8 cellular contexts compared by ENCODE assay signal in the genomic region with DNA sequence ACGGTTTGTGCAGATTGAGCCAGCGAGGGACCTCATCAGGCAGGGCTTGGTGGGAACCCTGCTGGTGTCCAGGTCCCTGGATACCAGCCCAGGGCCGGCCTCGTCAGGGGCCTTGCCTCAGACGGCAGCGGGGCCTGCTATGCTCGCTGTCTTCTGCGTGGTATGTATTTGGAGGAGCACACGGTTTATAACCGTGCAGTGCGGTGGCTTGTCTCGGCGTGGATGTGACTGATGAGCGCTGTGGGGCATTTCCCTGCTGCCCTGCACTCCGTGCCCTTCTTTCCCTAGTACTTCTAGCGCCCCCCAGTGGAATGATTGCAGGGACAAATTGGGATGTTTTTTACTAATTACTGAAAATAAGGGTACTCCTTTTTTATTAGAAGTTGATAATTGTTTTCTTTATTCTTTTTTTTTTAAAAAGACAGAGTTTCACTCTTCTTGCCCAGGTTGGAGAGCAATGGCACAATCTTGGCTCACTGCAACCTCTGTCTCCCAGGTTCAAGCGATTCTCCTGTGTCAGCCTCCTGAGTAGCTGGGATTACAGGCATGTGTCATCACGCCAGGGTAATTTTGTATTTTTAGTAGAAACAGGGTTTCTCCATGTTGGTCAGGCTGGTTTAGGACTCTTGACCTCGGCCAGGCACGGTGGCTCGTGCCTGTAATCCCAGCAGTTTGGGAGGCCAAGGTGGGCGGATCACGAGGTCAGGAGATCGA. TPM values are rescaled to one million over a fixed set of nuclear protein-coding genes. Genes with fewer than 3 reads are reported as not detected.
DNase-seq lines count a peak whose midpoint lies in the region; ATAC-seq and TF ChIP-seq lines count a peak whose summit lies in the region.

No MANE protein-coding gene starts in this region.

- peaks cover 36% of the 10 kb centered on the region for H3K79me2 ChIP-seq in HCT116 (ENCODE audit: insufficient read depth, low read length)

- H3K9ac ChIP-seq in HCT116 (ENCODE audit: low read length) = no peak overlapping the region

- peak; percentile 76 for DNase-seq in Ammon's horn (ENCODE audit: low spot score)
- no peak for DNase-seq in HCT116 (ENCODE audit: low read depth, low spot score)
- DNase-seq in endothelial cell (ENCODE audit: low spot score) = peak; percentile 67
- DNase-seq in naive B cell = peak; percentile 17
- DNase-seq in NCI-H2107 (lab: John Stamatoyannopoulos, UW) = no peak

- POLR2A ChIA-PET in HCT116 (lab: Charles Lee) = no interaction called here

- H3K9me3 Mint-ChIP-seq in T-helper 1 cell treated with Interleukin-12 subunit alpha and Interleukin-12 subunit beta and Interleukin-4 antibody, amounts not matched to agents 30 μg/mL and 1 μg/mL, for 36 hours = no peaks in the 10 kb centered on the region
- H3K9me3 Mint-ChIP-seq in endothelial cell (ENCODE audit: unreplicated experiment) = no peaks in the 10 kb centered on the region
- H3K9me3 Mint-ChIP-seq in naive B cell = peaks cover 0 to 1% (median 0%) of the 10 kb centered on the region in 7 donors

- H3K4me3 Mint-ChIP-seq in T-helper 1 cell treated with Interleukin-12 subunit alpha and Interleukin-12 subunit beta and Interleukin-4 antibody, amounts not matched to agents 30 μg/mL and 1 μg/mL, for 36 hours = no peak overlapping the region
- H3K4me3 Mint-ChIP-seq in endothelial cell (ENCODE audit: unreplicated experiment) (peak overlapping the region; percentile 18), naive B cell (peak overlapping the region in 2 of 8 donors; percentile 21 to 22)

- peaks cover 8% of the 10 kb centered on the region for H3K4me1 Mint-ChIP-seq in T-helper 1 cell treated with Interleukin-12 subunit alpha and Interleukin-12 subunit beta and Interleukin-4 antibody, amounts not matched to agents 30 μg/mL and 1 μg/mL, for 36 hours (ENCODE audit: low read depth)
- H3K4me1 Mint-ChIP-seq in endothelial cell (ENCODE audit: unreplicated experiment) (peaks cover 7% of the 10 kb centered on the region), naive B cell (peaks cover 12 to 20% (median 19%) of the 10 kb centered on the region in 3 donors)

- peaks cover 36 to 66% of the 10 kb centered on the region in 2 experiments for H3K36me3 ChIP-seq in HCT116 (ENCODE audit: control insufficient read depth in 1 of 2, insufficient read depth in 2 of 2, low read length in 2 of 2)

- peak; percentile 93 for TF ChIP-seq RAD21 in HCT116 (IDR thresholded peaks at IDR 0.05; ENCODE audit: low read depth)

- TF ChIP-seq CTCF in HCT116 (IDR thresholded peaks at IDR 0.05 in 2 of 3, conservative IDR thresholded peaks at IDR 0.05 in 1 of 3; ENCODE audit: borderline replicate concordance in 1 of 3, insufficient read depth in 1 of 3, low read depth in 2 of 3, low read length in 2 of 3) (peak; percentile 81 to 85 (median 82)), endothelial cell (IDR thresholded peaks at IDR 0.05; ENCODE audit: unreplicated experiment) (peak; percentile 76)

- no peaks in the 10 kb centered on the region for H4K20me1 ChIP-seq in HCT116 (ENCODE audit: insufficient read depth)

- H3K4me1 ChIP-seq in HCT116 (ENCODE audit: control insufficient read depth in 1 of 2, insufficient read depth in 2 of 2, low read length in 2 of 2) = no peaks in the 10 kb centered on the region

- no peak overlapping the region for H3K4me3 ChIP-seq in HCT116 (replicated peaks in 1 of 2; ENCODE audit: low read depth in 1 of 2, low read length in 2 of 2)

- intact Hi-C loops in HCT116 (cut with micrococcal nuclease) = loop anchor here (1.0 to 5.0 kb wide), 2 partner anchors 99 to 415 kb away; no protein-coding TSS in a partner anchor

- CTCF ChIA-PET in HCT116 (lab: Charles Lee) = interaction anchor here (0.9 to 1.4 kb wide), 4 partner anchors 12 to 233 kb away, joined by 3 read pairs; no protein-coding TSS in a partner anchor

- ATAC-seq in HCT116 (peak; percentile 86), naive B cell (ENCODE audit: low read depth in 2 of 2) (peak in 1 of 2 donors; percentile 20), HG03159 (IDR thresholded peaks at IDR 0.05; ENCODE audit: unreplicated experiment) (no peak), HG02938 (IDR thresholded peaks at IDR 0.05; ENCODE audit: unreplicated experiment) (no peak)

- H3K36me3 Mint-ChIP-seq in T-helper 1 cell treated with Interleukin-12 subunit alpha and Interleukin-12 subunit beta and Interleukin-4 antibody, amounts not matched to agents 30 μg/mL and 1 μg/mL, for 36 hours (ENCODE audit: low read depth) = peaks cover 34% of the 10 kb centered on the region
- H3K36me3 Mint-ChIP-seq in endothelial cell (ENCODE audit: low read depth, unreplicated experiment) = peaks cover 24% of the 10 kb centered on the region
- H3K36me3 Mint-ChIP-seq in naive B cell = peaks cover 20 to 25% of the 10 kb centered on the region in 2 donors

- H3K4me2 ChIP-seq in HCT116 (ENCODE audit: low read length) = no peak overlapping the region

- H3K9me2 ChIP-seq in HCT116 (ENCODE audit: insufficient read depth) = no peaks in the 10 kb centered on the region

- peak overlapping the region; percentile 31 for H3K27ac Mint-ChIP-seq in T-helper 1 cell treated with Interleukin-12 subunit alpha and Interleukin-12 subunit beta and Interleukin-4 antibody, amounts not matched to agents 30 μg/mL and 1 μg/mL, for 36 hours
- H3K27ac Mint-ChIP-seq in endothelial cell (ENCODE audit: unreplicated experiment) (no peak overlapping the region), naive B cell (no peak overlapping the region)

- H3K9me3 ChIP-seq in HCT116 (ENCODE audit: control insufficient read depth in 1 of 2, insufficient read depth in 1 of 2, low read depth in 1 of 2, low read length in 2 of 2) = no peaks in the 10 kb centered on the region

- H3K27me3 ChIP-seq in HCT116 (ENCODE audit: insufficient read depth, low read length) = no peaks in the 10 kb centered on the region

- H3K27ac ChIP-seq in HCT116 (ENCODE audit: low read depth, low read length) = no peak overlapping the region

- RAD21 ChIA-PET in HCT116 (lab: Charles Lee; ENCODE audit: low non-redundant PET in 1 of 2, low total read pairs in 2 of 2, uncharacterized antibody in 2 of 2, unreplicated experiment in 2 of 2) = interaction anchor here in 1 of 2 experiments (0.6 to 0.7 kb wide), 2 partner anchors 99 to 427 kb away, joined by 3 to 4 read pairs; no protein-coding TSS in a partner anchor

- H2AFZ ChIP-seq in HCT116 (ENCODE audit: low read depth, low read length, poor library complexity, severe bottlenecking) = no peak overlapping the region

- no peaks in the 10 kb centered on the region for H3K27me3 Mint-ChIP-seq in T-helper 1 cell treated with Interleukin-12 subunit alpha and Interleukin-12 subunit beta and Interleukin-4 antibody, amounts not matched to agents 30 μg/mL and 1 μg/mL, for 36 hours (ENCODE audit: low read depth)
- H3K27me3 Mint-ChIP-seq in endothelial cell (ENCODE audit: unreplicated experiment) (peaks cover 4% of the 10 kb centered on the region), naive B cell (no peaks in the 10 kb centered on the region)

- BruUV-seq in HCT116 (replicated peaks; lab: Mats Ljungman, UMichigan) = no TSS peak

- TF ChIP-seq POLR2A in HCT116 (IDR thresholded peaks at IDR 0.05; ENCODE audit: borderline replicate concordance, extremely low read depth, insufficient read depth, insufficient read length) = no peak

TF ChIP-seq in HCT116, 20 proteins besides CTCF, POLR2A, EP300 and RAD21 (continues in another document):
- TF ChIP-seq SIN3A (IDR thresholded peaks at IDR 0.05; ENCODE audit: low read depth) = no peak
- TF ChIP-seq, protein P1, sequence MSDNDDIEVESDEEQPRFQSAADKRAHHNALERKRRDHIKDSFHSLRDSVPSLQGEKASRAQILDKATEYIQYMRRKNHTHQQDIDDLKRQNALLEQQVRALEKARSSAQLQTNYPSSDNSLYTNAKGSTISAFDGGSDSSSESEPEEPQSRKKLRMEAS (IDR thresholded peaks at IDR 0.05) = no peak
- TF ChIP-seq, protein P2, sequence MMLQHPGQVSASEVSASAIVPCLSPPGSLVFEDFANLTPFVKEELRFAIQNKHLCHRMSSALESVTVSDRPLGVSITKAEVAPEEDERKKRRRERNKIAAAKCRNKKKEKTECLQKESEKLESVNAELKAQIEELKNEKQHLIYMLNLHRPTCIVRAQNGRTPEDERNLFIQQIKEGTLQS (IDR thresholded peaks at IDR 0.05) = no peak
- TF ChIP-seq, protein P3, sequence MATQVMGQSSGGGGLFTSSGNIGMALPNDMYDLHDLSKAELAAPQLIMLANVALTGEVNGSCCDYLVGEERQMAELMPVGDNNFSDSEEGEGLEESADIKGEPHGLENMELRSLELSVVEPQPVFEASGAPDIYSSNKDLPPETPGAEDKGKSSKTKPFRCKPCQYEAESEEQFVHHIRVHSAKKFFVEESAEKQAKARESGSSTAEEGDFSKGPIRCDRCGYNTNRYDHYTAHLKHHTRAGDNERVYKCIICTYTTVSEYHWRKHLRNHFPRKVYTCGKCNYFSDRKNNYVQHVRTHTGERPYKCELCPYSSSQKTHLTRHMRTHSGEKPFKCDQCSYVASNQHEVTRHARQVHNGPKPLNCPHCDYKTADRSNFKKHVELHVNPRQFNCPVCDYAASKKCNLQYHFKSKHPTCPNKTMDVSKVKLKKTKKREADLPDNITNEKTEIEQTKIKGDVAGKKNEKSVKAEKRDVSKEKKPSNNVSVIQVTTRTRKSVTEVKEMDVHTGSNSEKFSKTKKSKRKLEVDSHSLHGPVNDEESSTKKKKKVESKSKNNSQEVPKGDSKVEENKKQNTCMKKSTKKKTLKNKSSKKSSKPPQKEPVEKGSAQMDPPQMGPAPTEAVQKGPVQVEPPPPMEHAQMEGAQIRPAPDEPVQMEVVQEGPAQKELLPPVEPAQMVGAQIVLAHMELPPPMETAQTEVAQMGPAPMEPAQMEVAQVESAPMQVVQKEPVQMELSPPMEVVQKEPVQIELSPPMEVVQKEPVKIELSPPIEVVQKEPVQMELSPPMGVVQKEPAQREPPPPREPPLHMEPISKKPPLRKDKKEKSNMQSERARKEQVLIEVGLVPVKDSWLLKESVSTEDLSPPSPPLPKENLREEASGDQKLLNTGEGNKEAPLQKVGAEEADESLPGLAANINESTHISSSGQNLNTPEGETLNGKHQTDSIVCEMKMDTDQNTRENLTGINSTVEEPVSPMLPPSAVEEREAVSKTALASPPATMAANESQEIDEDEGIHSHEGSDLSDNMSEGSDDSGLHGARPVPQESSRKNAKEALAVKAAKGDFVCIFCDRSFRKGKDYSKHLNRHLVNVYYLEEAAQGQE (IDR thresholded peaks at IDR 0.05; ENCODE audit: low read depth) = no peak
- TF ChIP-seq POLR2AphosphoS5 (IDR thresholded peaks at IDR 0.05; ENCODE audit: low read depth, low read length) = no peak

RNA-seq across cellular contexts. Expression of a gene that starts 15.3 kb away (rescaled TPM):
- total RNA-seq in HCT116 (2021; ENCODE audit: unreplicated experiment) (152 TPM), endothelial cell (ENCODE audit: unreplicated experiment) (207 TPM)
- polyA plus RNA-seq in HCT116 (2012) = 140 and 154 TPM in 2 replicates
- 10 to 100 TPM; 23.6 to 34.7 (median 27.5) TPM for polyA plus RNA-seq in naive B cell (ENCODE audit: low read depth in 6 of 6)

RNA-seq across cellular contexts. Expression of a gene that starts 31.8 kb away (rescaled TPM):
- total RNA-seq in HCT116 (2021; ENCODE audit: unreplicated experiment) (9.9 TPM), endothelial cell (ENCODE audit: unreplicated experiment) (10.6 TPM)
- 8.6 and 10.7 TPM in 2 replicates for polyA plus RNA-seq in HCT116 (2012)
- polyA plus RNA-seq in naive B cell (ENCODE audit: low read depth in 6 of 6) = not detected

RNA-seq across cellular contexts. Expression of a gene that starts 50.7 kb away (rescaled TPM):
- total RNA-seq in HCT116 (2021; ENCODE audit: unreplicated experiment) (35.2 TPM), endothelial cell (ENCODE audit: unreplicated experiment) (27.9 TPM)
- polyA plus RNA-seq in HCT116 (2012) = 32.5 and 35.2 TPM in 2 replicates
- 10 to 100 TPM; 20.0 to 27.7 (median 25.8) TPM for polyA plus RNA-seq in naive B cell (ENCODE audit: low read depth in 6 of 6)

Comparison
In these comparisons a context has a peak if more than half of its experiments do, and no peak if none do; other contexts are left out.
1. DNase-seq: peak in Ammon's horn (single experiment), endothelial cell (single experiment) and naive B cell (single experiment); none in HCT116 (single experiment) and NCI-H2107 (single experiment).